Comparison of ENCODE assay signal across 22 cellular contexts in the genomic region with DNA sequence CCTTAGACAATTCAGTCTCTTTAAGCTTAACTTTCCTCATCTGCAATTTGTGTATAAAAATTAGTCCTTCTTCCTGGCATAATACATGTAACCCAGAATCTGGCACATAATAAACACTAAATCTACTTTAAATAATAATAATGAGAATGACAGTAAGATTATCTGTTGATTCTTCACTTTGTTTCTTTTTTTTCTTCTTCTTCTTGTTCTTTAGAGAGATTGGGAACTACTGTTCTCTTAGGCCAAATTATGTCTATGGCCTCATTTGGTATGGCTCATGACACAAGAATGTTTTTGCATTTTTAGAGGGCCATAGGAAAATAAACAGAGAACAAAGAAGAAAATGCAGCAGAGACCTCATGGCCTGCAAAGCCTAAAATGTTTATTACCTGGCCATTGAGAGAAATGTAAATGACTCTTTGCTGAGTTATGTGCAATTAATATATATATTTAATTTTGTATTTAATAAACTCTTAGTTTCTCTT.
DNase-seq lines count a peak whose midpoint lies in the region; ATAC-seq and TF ChIP-seq lines count a peak whose summit lies in the region.
"Had no signal": no experiment of that assay in that cellular context is flagged by ENCODE, and none has a peak within 500 bp of the region (broad histone marks: within the 10 kb centered on the region; RNA-seq: fewer than 3 reads in every experiment).

No MANE protein-coding gene starts in this region.

- TF ChIP-seq CTCF in choroid plexus epithelial cell (conservative IDR thresholded peaks at IDR 0.05; ENCODE audit: low read depth, low read length): no peak

- no peak for ATAC-seq in GM21360 (IDR thresholded peaks at IDR 0.05; ENCODE audit: unreplicated experiment)
- ATAC-seq: left lobe of liver, natural killer cell, pancreas had no signal

- peak overlapping the region; percentile 75 for H3K27ac ChIP-seq in mesodermal cell (ENCODE audit: low read depth, low read length, severe bottlenecking)
- H3K27ac ChIP-seq: dorsolateral prefrontal cortex, pancreas, right atrium auricular region, WERI-Rb-1 had no signal

- H3K9me3 ChIP-seq in mesodermal cell (ENCODE audit: control insufficient read depth, low read length): no peaks in the 10 kb centered on the region
- H3K9me3 ChIP-seq: pancreas, right atrium auricular region had no signal

- no peaks in the 10 kb centered on the region for H3K36me3 ChIP-seq in mesodermal cell (ENCODE audit: control insufficient read depth, insufficient read depth, low read length)
- H3K36me3 ChIP-seq: pancreas, right atrium auricular region, WERI-Rb-1 had no signal

- DNase-seq in EH (ENCODE audit: low read depth) (peak; percentile 78), NCI-H526 (lab: John Stamatoyannopoulos, UW) (peak; percentile 35 to 57), choroid plexus epithelial cell (ENCODE audit: low read depth) (peak; percentile 72), HT-29 (ENCODE audit: low spot score) (no peak), occipital lobe (lab: John Stamatoyannopoulos, UW) (no peak), ureter (ENCODE audit: low spot score) (no peak)
- DNase-seq: ACHN; activated CD4-positive, alpha-beta T cell treated with anti-CD3 and anti-CD28 coated beads, Interleukin-2, amount 10 ng/mL, durations not matched to agents 7 days and 5 days; activated naive CD4-positive, alpha-beta T cell treated with anti-CD3 and anti-CD28 coated beads, Interleukin-2, amount 10 ng/mL, durations not matched to agents 7 days and 5 days; dorsolateral prefrontal cortex; natural killer cell; NCI-H1048; NCI-H187; pancreas; stimulated activated CD4-positive, alpha-beta T cell treated with anti-CD3 and anti-CD28 coated beads, Interleukin-12 subunit alpha, Interleukin-12 subunit beta, amount 100 ng/mL, for 4 hours; stimulated activated CD4-positive, alpha-beta T cell treated with anti-CD3 and anti-CD28 coated beads, Interleukin-4, amount 100 ng/mL, for 4 hours; stimulated activated naive CD4-positive, alpha-beta T cell treated with Interleukin-2 at 50 U/mL for 16 hours; WERI-Rb-1 had no signal

- H3K4me3 ChIP-seq in choroid plexus epithelial cell (ENCODE audit: low read depth, low read length): no peak overlapping the region
- H3K4me3 ChIP-seq in mesodermal cell (ENCODE audit: extremely low read depth, insufficient read depth, low read length, poor library complexity, severe bottlenecking): no peak overlapping the region
- H3K4me3 ChIP-seq: dorsolateral prefrontal cortex, pancreas, right atrium auricular region had no signal

- peaks cover 13% of the 10 kb centered on the region for H3K4me1 ChIP-seq in mesodermal cell (ENCODE audit: control insufficient read depth, insufficient read depth, low read length, poor library complexity, severe bottlenecking)
- H3K4me1 ChIP-seq: pancreas, right atrium auricular region had no signal

Comparison
In these comparisons a context has a peak if more than half of its experiments do, and no peak if none do; other contexts are left out.
1. DNase-seq: peak in EH (single experiment), NCI-H526 (2 of 2) and choroid plexus epithelial cell (single experiment); none in HT-29 (single experiment), occipital lobe (single experiment) and ureter (single experiment).